25 cellular contexts compared by ENCODE assay signal in the genomic region with DNA sequence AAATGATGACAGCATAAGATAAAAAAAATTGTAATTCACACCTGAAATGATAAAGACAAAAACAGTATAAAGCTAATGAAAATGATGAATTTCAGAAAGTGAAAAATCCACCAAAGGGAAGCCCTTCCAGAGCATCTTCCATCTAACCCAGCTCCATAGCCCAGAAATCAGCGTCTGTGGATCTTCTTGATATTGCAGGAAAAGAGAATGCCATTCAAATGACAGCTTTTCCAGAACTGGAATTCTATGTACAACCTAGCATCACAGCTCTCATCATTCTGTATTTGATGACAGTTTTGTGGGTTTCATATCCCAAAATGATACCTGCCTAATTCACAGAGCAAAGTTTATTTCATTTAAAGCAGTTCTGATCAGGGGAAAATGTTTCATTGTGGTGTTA.
"Had no signal": no experiment of that assay in that cellular context is flagged by ENCODE, and none has a peak within 500 bp of the region (broad histone marks: within the 10 kb centered on the region; RNA-seq: fewer than 3 reads in every experiment).

No MANE protein-coding gene starts in this region.

- H3K4me3 Mint-ChIP-seq: T-cell; T-helper 1 cell treated with Interleukin-12 subunit alpha and Interleukin-12 subunit beta and Interleukin-4 antibody, amounts not matched to agents 30 μg/mL and 1 μg/mL, for 36 hours had no signal

- H3K4me2 ChIP-seq: SK-N-SH had no signal

- H3K27ac Mint-ChIP-seq: T-cell; T-helper 1 cell treated with Interleukin-12 subunit alpha and Interleukin-12 subunit beta and Interleukin-4 antibody, amounts not matched to agents 30 μg/mL and 1 μg/mL, for 36 hours had no signal

- H3K27ac ChIP-seq: RWPE1 had no signal

- ATAC-seq: Panc1, PC-3, T-cell had no signal

- H3K9ac ChIP-seq: SK-N-SH had no signal

- H3K36me3 Mint-ChIP-seq: T-cell had no signal

- H3K4me3 ChIP-seq: MG63 had no signal

- H3K4me1 Mint-ChIP-seq: T-cell had no signal

- H3K27me3 ChIP-seq: MG63 had no signal

- H3K36me3 ChIP-seq: MG63 had no signal

- H3K27me3 Mint-ChIP-seq: T-cell had no signal

- DNase-seq: IMR-90; Karpas-422; KG1; MG63; NCI-H1092; NCI-H1105 treated with DMSO at 0.1 percent for 48 hours; NCI-H1417 treated with DMSO at 0.1 percent for 48 hours; NCI-H146; NCI-H1694 treated with DMSO at 0.1 percent for 48 hours; NCI-H1930; NCI-H2081; NCI-H345; NCI-H446 treated with DMSO at 0.1 percent for 48 hours; NCI-H510A treated with DMSO at 0.1 percent for 48 hours; NCI-H526; NCI-H774; NK-92 treated with Interleukin-12 subunit alpha and Interleukin-12 subunit beta, amount 100 ng/mL, for 24 hours; PC-3; SHP77; SK-N-SH; SW 1271; T-cell had no signal

- H3K9me3 ChIP-seq: MG63, SK-N-SH had no signal
